ENCODE assay signal across 12 cellular contexts in the genomic region with DNA sequence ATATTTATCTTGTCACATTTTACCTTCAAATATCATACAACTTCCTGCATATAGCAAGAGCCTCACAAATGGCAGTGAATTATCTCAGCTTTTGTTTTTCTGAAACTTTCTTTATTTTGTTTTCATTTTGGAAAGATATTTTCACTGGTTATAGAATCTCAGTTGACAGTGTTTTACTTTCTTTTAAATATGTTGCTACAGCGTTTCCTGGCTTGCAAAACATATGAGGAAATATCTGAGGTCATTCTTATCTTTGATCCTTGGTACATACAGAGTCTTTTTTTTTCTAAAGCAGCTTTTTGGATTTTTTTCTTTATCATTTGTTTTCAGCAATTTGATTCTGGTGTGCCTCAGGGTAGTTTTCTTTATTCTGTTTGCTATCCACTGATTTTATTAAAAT.
"Had no signal": no experiment of that assay in that cellular context is flagged by ENCODE, and none has a peak within 500 bp of the region (broad histone marks: within the 10 kb centered on the region; RNA-seq: fewer than 3 reads in every experiment).

No MANE protein-coding gene starts in this region.

- H3K4me3 ChIP-seq: cardiac muscle cell, esophagus muscularis mucosa, thoracic aorta had no signal

- H3K36me3 ChIP-seq: cardiac muscle cell, esophagus muscularis mucosa, thoracic aorta had no signal

- H3K27me3 Mint-ChIP-seq: activated T-helper 17 cell treated with anti-CD3 and anti-CD28 coated beads, Interleukin-2, amount 50 U/mL, for 72 hours had no signal

- H3K27ac Mint-ChIP-seq: activated naive CD4-positive, alpha-beta T cell treated with anti-CD3 and anti-CD28 coated beads for 36 hours; activated T-helper 17 cell treated with anti-CD3 and anti-CD28 coated beads, Interleukin-2, amount 50 U/mL, for 72 hours; natural killer cell treated with Interleukin-12 subunit alpha and Interleukin-12 subunit beta and Interleukin-15 and Interleukin-18, amount 100 ng/mL, for 72 hours; stimulated activated effector memory CD8-positive, alpha-beta T cell treated with anti-CD3 and anti-CD28 coated beads, Interleukin-12 subunit alpha, Interleukin-12 subunit beta, amount 100 ng/mL, for 72 hours had no signal

- H3K4me1 ChIP-seq: esophagus muscularis mucosa, foreskin keratinocyte had no signal

- H3K27me3 ChIP-seq: cardiac muscle cell, esophagus muscularis mucosa had no signal

- H3K4me1 Mint-ChIP-seq: activated T-helper 17 cell treated with anti-CD3 and anti-CD28 coated beads, Interleukin-2, amount 50 U/mL, for 72 hours; stimulated activated effector memory CD8-positive, alpha-beta T cell treated with anti-CD3 and anti-CD28 coated beads, Interleukin-12 subunit alpha, Interleukin-12 subunit beta, amount 100 ng/mL, for 72 hours had no signal

- H3K36me3 Mint-ChIP-seq: stimulated activated effector memory CD8-positive, alpha-beta T cell treated with anti-CD3 and anti-CD28 coated beads, Interleukin-12 subunit alpha, Interleukin-12 subunit beta, amount 100 ng/mL, for 72 hours had no signal

- H3K4me3 Mint-ChIP-seq: activated naive CD4-positive, alpha-beta T cell treated with anti-CD3 and anti-CD28 coated beads for 36 hours; activated T-helper 17 cell treated with anti-CD3 and anti-CD28 coated beads, Interleukin-2, amount 50 U/mL, for 72 hours; natural killer cell treated with Interleukin-12 subunit alpha and Interleukin-12 subunit beta and Interleukin-15 and Interleukin-18, amount 100 ng/mL, for 72 hours; stimulated activated effector memory CD8-positive, alpha-beta T cell treated with anti-CD3 and anti-CD28 coated beads, Interleukin-12 subunit alpha, Interleukin-12 subunit beta, amount 100 ng/mL, for 72 hours had no signal

- H3K27ac ChIP-seq: cardiac muscle cell, esophagus muscularis mucosa, foreskin keratinocyte, thoracic aorta had no signal

- DNase-seq: activated CD4-positive, alpha-beta T cell treated with anti-CD3 and anti-CD28 coated beads, Interleukin-2, amount 50 U/mL, for 48 hours; activated CD4-positive, CD25-positive, alpha-beta regulatory T cell treated with anti-CD3 and anti-CD28 coated beads, Interleukin-2, amount 50 U/mL, for 72 hours; activated naive CD4-positive, alpha-beta T cell treated with anti-CD3 and anti-CD28 coated beads for 36 hours; foreskin keratinocyte; mesendoderm; posterior cingulate gyrus had no signal

- H3K9me3 ChIP-seq: thoracic aorta had no signal

- ATAC-seq: activated T-helper 17 cell treated with anti-CD3 and anti-CD28 coated beads, Interleukin-2, amount 50 U/mL, for 72 hours; foreskin keratinocyte; natural killer cell treated with Interleukin-12 subunit alpha and Interleukin-12 subunit beta and Interleukin-15 and Interleukin-18, amount 100 ng/mL, for 72 hours; stimulated activated effector memory CD8-positive, alpha-beta T cell treated with anti-CD3 and anti-CD28 coated beads, Interleukin-12 subunit alpha, Interleukin-12 subunit beta, amount 100 ng/mL, for 72 hours had no signal
